Comparison of ENCODE assay signal across 34 cellular contexts in genomic region chr4:6288342-6288741, GRCh38.
"Had no signal": no experiment of that assay in that cellular context is flagged by ENCODE, and none has a peak within 500 bp of the region (broad histone marks: within the 10 kb centered on the region; RNA-seq: fewer than 3 reads in every experiment).

No MANE protein-coding gene starts in this region.

- H3K4me3 ChIP-seq: coronary artery, dorsolateral prefrontal cortex, esophagus squamous epithelium, gastroesophageal sphincter had no signal

- ATAC-seq: activated CD4-positive, CD25-positive, alpha-beta regulatory T cell treated with anti-CD3 and anti-CD28 coated beads, Interleukin-2, amount 50 U/mL, for 24 hours; activated CD8-positive, alpha-beta T cell treated with anti-CD3 and anti-CD28 coated beads for 36 hours; activated T-cell treated with anti-CD3 and anti-CD28 coated beads, Interleukin-2, amount 50 U/mL, for 4 hours; activated T-helper 17 cell treated with anti-CD3 and anti-CD28 coated beads, Interleukin-2, amount 50 U/mL, for 72 hours; gastroesophageal sphincter; T-helper 17 cell had no signal

- H3K27me3 Mint-ChIP-seq: activated B cell treated with CpG ODN at 0.5 μM for 24 hours; activated CD8-positive, alpha-beta T cell treated with anti-CD3 and anti-CD28 coated beads for 36 hours; activated naive CD8-positive, alpha-beta T cell; activated T-helper 17 cell treated with anti-CD3 and anti-CD28 coated beads, Interleukin-2, amount 50 U/mL, for 72 hours; central memory CD8-positive, alpha-beta T cell; T-helper 17 cell had no signal

- DNase-seq: activated B cell treated with CpG ODN at 0.5 μM for 24 hours; activated CD4-positive, alpha-beta T cell treated with anti-CD3 and anti-CD28 coated beads for 48 hours; activated CD4-positive, alpha-beta T cell treated with anti-CD3 and anti-CD28 coated beads, Interleukin-2, amount 50 U/mL, for 1 hour; activated CD4-positive, alpha-beta T cell treated with anti-CD3 and anti-CD28 coated beads, Interleukin-2, amount 50 U/mL, for 48 hours; activated CD8-positive, alpha-beta memory T cell treated with anti-CD3 and anti-CD28 coated beads for 24 hours; activated CD8-positive, alpha-beta T cell treated with anti-CD3 and anti-CD28 coated beads for 36 hours; activated effector memory CD4-positive, alpha-beta T cell treated with Interleukin-2 at 50 U/mL for 16 hours; activated gamma-delta T cell treated with Interleukin-2 at 50 U/mL for 16 hours; activated naive CD4-positive, alpha-beta T cell treated with anti-CD3 and anti-CD28 coated beads, Interleukin-2, amount 50 U/mL, for 16 hours; activated naive CD4-positive, alpha-beta T cell treated with Interleukin-2 at 50 U/mL for 16 hours; activated T-cell treated with anti-CD3 and anti-CD28 coated beads, Interleukin-2, amount 50 U/mL, for 4 hours; amniotic stem cell; anterior cingulate cortex; brain microvascular endothelial cell; dorsolateral prefrontal cortex; effector memory CD4-positive, alpha-beta T cell; esophagus squamous epithelium; foreskin melanocyte; T-helper 1 cell; T-helper 17 cell; T1000; WERI-Rb-1 had no signal

- H3K27me3 ChIP-seq: brain microvascular endothelial cell, dorsolateral prefrontal cortex, esophagus squamous epithelium, gastroesophageal sphincter had no signal

- H3K4me1 Mint-ChIP-seq: activated B cell treated with CpG ODN at 0.5 μM for 24 hours; activated T-helper 17 cell treated with anti-CD3 and anti-CD28 coated beads, Interleukin-2, amount 50 U/mL, for 72 hours; central memory CD8-positive, alpha-beta T cell; T-helper 17 cell had no signal

- H3K4me3 Mint-ChIP-seq: activated B cell treated with CpG ODN at 0.5 μM for 24 hours; activated CD8-positive, alpha-beta T cell treated with anti-CD3 and anti-CD28 coated beads for 36 hours; activated naive CD8-positive, alpha-beta T cell; activated T-cell treated with anti-CD3 and anti-CD28 coated beads, Interleukin-2, amount 50 U/mL, for 4 hours; activated T-helper 17 cell treated with anti-CD3 and anti-CD28 coated beads, Interleukin-2, amount 50 U/mL, for 72 hours; central memory CD8-positive, alpha-beta T cell; dendritic cell treated with granulocyte-macrophage colony-stimulating factor and Interleukin-4, amounts not matched to agents 40 ng/mL and 50 ng/mL, for 4 days; T-helper 17 cell; T-helper 2 cell treated with Interferon-gamma antibody and Interleukin-4, amounts not matched to agents 5 μg/mL and 100 μg/mL, for 36 hours had no signal

- FAIRE-seq: astrocyte, bronchial epithelial cell, endothelial cell of umbilical vein had no signal

- H3K9me3 ChIP-seq: esophagus squamous epithelium, gastroesophageal sphincter had no signal

- H3K27ac Mint-ChIP-seq: activated B cell treated with CpG ODN at 0.5 μM for 24 hours; activated CD8-positive, alpha-beta T cell treated with anti-CD3 and anti-CD28 coated beads for 36 hours; activated naive CD8-positive, alpha-beta T cell; activated T-helper 17 cell treated with anti-CD3 and anti-CD28 coated beads, Interleukin-2, amount 50 U/mL, for 72 hours; dendritic cell treated with granulocyte-macrophage colony-stimulating factor and Interleukin-4, amounts not matched to agents 40 ng/mL and 50 ng/mL, for 4 days; T-helper 17 cell; T-helper 2 cell treated with Interferon-gamma antibody and Interleukin-4, amounts not matched to agents 5 μg/mL and 100 μg/mL, for 36 hours had no signal

- H3K27ac ChIP-seq: brain microvascular endothelial cell, coronary artery, dorsolateral prefrontal cortex, epithelial cell of prostate, esophagus squamous epithelium, gastroesophageal sphincter, WERI-Rb-1 had no signal

- H3K4me1 ChIP-seq: esophagus squamous epithelium had no signal

- H3K9me3 Mint-ChIP-seq: activated B cell treated with CpG ODN at 0.5 μM for 24 hours; activated CD8-positive, alpha-beta T cell treated with anti-CD3 and anti-CD28 coated beads for 36 hours; activated T-cell treated with anti-CD3 and anti-CD28 coated beads, Interleukin-2, amount 50 U/mL, for 4 hours; activated T-helper 17 cell treated with anti-CD3 and anti-CD28 coated beads, Interleukin-2, amount 50 U/mL, for 72 hours; central memory CD8-positive, alpha-beta T cell; dendritic cell treated with granulocyte-macrophage colony-stimulating factor and Interleukin-4, amounts not matched to agents 40 ng/mL and 50 ng/mL, for 4 days; T-helper 2 cell treated with Interferon-gamma antibody and Interleukin-4, amounts not matched to agents 5 μg/mL and 100 μg/mL, for 36 hours had no signal
